ENCODE assay signal across 1 cellular context in the genomic region with DNA sequence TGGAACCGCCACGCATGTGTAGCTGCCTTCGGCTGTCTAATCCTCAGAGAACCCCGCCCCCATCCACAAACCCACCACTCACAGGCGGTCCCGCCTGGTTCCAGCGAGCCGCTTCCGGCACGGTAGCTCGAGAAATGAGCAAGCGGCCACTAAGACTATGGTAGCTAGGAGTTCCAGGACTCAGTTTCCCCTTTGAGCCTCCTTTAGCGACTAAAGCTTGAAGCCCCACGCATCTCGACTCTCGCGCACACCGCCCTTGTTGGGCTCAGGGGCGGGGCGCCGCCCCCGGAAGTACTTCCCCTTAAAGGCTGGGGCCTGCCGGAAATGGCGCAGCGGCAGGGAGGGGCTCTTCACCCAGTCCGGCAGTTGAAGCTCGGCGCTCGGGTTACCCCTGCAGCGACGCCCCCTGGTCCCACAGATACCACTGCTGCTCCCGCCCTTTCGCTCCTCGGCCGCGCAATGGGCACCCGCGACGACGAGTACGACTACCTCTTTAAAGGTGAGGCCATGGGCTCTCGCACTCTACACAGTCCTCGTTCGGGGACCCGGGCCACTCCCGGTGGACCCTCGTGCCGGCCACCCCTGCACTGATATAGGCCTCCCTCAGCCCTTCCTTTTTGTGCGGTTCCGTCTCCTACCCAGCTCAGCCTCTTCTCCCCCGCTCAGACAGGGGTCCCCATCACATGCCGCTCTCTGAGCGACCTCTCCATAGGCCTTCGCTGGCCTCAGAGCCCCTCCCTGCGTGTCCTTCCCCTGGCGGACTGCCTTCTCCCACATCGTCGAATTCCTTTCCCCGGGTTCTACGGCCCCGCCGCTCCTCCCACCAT.
A peak's percentile ranks its signal among the peaks of the same experiment; 100 is the strongest.
TF ChIP-seq lines count a peak whose summit lies in the region.

A gene (plus strand): TSS at position 365 of the 827 bp plus-strand sequence. CDS start 95 bp downstream, at position 460.

TF ChIP-seq in HEK293, 187 proteins besides CTCF, POLR2A, EP300 and RAD21 (continued from another document and continues in another):
- TF ChIP-seq, protein P1, sequence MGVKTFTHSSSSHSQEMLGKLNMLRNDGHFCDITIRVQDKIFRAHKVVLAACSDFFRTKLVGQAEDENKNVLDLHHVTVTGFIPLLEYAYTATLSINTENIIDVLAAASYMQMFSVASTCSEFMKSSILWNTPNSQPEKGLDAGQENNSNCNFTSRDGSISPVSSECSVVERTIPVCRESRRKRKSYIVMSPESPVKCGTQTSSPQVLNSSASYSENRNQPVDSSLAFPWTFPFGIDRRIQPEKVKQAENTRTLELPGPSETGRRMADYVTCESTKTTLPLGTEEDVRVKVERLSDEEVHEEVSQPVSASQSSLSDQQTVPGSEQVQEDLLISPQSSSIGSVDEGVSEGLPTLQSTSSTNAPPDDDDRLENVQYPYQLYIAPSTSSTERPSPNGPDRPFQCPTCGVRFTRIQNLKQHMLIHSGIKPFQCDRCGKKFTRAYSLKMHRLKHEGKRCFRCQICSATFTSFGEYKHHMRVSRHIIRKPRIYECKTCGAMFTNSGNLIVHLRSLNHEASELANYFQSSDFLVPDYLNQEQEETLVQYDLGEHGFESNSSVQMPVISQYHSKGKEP (tag by site-specific recombination; IDR thresholded peaks at IDR 0.05) = 0 out of 2 replicates have a peak, but pooled peaks have one; percentile 39
- TF ChIP-seq SP3 (tag by site-specific recombination; IDR thresholded peaks at IDR 0.05) = peak; percentile 99
- TF ChIP-seq ZEB2 (tag by site-specific recombination; IDR thresholded peaks at IDR 0.05) = peak; percentile 66
- TF ChIP-seq, protein P2, sequence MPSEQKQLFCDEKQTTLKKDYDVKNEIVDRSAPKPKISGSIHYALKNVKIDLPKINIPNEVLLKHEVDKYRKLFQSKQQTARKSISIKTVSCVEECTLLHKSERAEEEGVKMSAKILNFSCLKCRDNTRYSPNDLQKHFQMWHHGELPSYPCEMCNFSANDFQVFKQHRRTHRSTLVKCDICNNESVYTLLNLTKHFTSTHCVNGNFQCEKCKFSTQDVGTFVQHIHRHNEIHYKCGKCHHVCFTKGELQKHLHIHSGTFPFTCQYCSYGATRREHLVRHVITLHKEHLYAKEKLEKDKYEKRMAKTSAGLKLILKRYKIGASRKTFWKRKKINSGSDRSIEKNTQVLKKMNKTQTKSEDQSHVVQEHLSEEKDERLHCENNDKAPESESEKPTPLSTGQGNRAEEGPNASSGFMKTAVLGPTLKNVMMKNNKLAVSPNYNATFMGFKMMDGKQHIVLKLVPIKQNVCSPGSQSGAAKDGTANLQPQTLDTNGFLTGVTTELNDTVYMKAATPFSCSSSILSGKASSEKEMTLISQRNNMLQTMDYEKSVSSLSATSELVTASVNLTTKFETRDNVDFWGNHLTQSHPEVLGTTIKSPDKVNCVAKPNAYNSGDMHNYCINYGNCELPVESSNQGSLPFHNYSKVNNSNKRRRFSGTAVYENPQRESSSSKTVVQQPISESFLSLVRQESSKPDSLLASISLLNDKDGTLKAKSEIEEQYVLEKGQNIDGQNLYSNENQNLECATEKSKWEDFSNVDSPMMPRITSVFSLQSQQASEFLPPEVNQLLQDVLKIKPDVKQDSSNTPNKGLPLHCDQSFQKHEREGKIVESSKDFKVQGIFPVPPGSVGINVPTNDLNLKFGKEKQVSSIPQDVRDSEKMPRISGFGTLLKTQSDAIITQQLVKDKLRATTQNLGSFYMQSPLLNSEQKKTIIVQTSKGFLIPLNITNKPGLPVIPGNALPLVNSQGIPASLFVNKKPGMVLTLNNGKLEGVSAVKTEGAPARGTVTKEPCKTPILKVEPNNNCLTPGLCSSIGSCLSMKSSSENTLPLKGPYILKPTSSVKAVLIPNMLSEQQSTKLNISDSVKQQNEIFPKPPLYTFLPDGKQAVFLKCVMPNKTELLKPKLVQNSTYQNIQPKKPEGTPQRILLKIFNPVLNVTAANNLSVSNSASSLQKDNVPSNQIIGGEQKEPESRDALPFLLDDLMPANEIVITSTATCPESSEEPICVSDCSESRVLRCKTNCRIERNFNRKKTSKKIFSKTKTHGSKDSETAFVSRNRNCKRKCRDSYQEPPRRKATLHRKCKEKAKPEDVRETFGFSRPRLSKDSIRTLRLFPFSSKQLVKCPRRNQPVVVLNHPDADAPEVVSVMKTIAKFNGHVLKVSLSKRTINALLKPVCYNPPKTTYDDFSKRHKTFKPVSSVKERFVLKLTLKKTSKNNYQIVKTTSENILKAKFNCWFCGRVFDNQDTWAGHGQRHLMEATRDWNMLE (tag by site-specific recombination; conservative IDR thresholded peaks at IDR 0.05; ENCODE audit: low read depth) = peak; percentile 97
- peak; percentile 99 for TF ChIP-seq KLF7 (tag by site-specific recombination; IDR thresholded peaks at IDR 0.05; ENCODE audit: borderline replicate concordance)
- TF ChIP-seq ZIC2 (tag by site-specific recombination; IDR thresholded peaks at IDR 0.05) = peak; percentile 90
- peak; percentile 87 for TF ChIP-seq ZNF629 (tag by site-specific recombination; IDR thresholded peaks at IDR 0.05)
- TF ChIP-seq, protein P3, sequence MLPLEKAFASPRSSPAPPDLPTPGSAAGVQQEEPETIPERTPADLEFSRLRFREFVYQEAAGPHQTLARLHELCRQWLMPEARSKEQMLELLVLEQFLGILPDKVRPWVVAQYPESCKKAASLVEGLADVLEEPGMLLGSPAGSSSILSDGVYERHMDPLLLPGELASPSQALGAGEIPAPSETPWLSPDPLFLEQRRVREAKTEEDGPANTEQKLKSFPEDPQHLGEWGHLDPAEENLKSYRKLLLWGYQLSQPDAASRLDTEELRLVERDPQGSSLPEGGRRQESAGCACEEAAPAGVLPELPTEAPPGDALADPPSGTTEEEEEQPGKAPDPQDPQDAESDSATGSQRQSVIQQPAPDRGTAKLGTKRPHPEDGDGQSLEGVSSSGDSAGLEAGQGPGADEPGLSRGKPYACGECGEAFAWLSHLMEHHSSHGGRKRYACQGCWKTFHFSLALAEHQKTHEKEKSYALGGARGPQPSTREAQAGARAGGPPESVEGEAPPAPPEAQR (tag by site-specific recombination; IDR thresholded peaks at IDR 0.05) = peak; percentile 90; the same call in 1 of the 2 replicates
- TF ChIP-seq ZNF837 (tag by site-specific recombination; IDR thresholded peaks at IDR 0.05) = no peak
- TF ChIP-seq BCL11B (tag by site-specific recombination; IDR thresholded peaks at IDR 0.05; ENCODE audit: low read depth) = peak; percentile 55; the same call in 1 of the 2 replicates
- no peak for TF ChIP-seq ZNF658 (tag by site-specific recombination; IDR thresholded peaks at IDR 0.05)
- TF ChIP-seq ZNF239 (tag by site-specific recombination; IDR thresholded peaks at IDR 0.05) = 0 out of 2 replicates have a peak, but pooled peaks have one; percentile 52
- TF ChIP-seq ZNF623 (tag by site-specific recombination; IDR thresholded peaks at IDR 0.05) = peak; percentile 19; the same call in 1 of the 2 replicates
- TF ChIP-seq, protein P4, sequence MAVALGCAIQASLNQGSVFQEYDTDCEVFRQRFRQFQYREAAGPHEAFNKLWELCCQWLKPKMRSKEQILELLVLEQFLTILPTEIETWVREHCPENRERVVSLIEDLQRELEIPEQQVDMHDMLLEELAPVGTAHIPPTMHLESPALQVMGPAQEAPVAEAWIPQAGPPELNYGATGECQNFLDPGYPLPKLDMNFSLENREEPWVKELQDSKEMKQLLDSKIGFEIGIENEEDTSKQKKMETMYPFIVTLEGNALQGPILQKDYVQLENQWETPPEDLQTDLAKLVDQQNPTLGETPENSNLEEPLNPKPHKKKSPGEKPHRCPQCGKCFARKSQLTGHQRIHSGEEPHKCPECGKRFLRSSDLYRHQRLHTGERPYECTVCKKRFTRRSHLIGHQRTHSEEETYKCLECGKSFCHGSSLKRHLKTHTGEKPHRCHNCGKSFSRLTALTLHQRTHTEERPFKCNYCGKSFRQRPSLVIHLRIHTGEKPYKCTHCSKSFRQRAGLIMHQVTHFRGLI (tag by site-specific recombination; IDR thresholded peaks at IDR 0.05) = peak; percentile 98
- TF ChIP-seq, protein P5, sequence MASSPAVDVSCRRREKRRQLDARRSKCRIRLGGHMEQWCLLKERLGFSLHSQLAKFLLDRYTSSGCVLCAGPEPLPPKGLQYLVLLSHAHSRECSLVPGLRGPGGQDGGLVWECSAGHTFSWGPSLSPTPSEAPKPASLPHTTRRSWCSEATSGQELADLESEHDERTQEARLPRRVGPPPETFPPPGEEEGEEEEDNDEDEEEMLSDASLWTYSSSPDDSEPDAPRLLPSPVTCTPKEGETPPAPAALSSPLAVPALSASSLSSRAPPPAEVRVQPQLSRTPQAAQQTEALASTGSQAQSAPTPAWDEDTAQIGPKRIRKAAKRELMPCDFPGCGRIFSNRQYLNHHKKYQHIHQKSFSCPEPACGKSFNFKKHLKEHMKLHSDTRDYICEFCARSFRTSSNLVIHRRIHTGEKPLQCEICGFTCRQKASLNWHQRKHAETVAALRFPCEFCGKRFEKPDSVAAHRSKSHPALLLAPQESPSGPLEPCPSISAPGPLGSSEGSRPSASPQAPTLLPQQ (tag by site-specific recombination; IDR thresholded peaks at IDR 0.05) = peak; percentile 96
- TF ChIP-seq, protein P6, sequence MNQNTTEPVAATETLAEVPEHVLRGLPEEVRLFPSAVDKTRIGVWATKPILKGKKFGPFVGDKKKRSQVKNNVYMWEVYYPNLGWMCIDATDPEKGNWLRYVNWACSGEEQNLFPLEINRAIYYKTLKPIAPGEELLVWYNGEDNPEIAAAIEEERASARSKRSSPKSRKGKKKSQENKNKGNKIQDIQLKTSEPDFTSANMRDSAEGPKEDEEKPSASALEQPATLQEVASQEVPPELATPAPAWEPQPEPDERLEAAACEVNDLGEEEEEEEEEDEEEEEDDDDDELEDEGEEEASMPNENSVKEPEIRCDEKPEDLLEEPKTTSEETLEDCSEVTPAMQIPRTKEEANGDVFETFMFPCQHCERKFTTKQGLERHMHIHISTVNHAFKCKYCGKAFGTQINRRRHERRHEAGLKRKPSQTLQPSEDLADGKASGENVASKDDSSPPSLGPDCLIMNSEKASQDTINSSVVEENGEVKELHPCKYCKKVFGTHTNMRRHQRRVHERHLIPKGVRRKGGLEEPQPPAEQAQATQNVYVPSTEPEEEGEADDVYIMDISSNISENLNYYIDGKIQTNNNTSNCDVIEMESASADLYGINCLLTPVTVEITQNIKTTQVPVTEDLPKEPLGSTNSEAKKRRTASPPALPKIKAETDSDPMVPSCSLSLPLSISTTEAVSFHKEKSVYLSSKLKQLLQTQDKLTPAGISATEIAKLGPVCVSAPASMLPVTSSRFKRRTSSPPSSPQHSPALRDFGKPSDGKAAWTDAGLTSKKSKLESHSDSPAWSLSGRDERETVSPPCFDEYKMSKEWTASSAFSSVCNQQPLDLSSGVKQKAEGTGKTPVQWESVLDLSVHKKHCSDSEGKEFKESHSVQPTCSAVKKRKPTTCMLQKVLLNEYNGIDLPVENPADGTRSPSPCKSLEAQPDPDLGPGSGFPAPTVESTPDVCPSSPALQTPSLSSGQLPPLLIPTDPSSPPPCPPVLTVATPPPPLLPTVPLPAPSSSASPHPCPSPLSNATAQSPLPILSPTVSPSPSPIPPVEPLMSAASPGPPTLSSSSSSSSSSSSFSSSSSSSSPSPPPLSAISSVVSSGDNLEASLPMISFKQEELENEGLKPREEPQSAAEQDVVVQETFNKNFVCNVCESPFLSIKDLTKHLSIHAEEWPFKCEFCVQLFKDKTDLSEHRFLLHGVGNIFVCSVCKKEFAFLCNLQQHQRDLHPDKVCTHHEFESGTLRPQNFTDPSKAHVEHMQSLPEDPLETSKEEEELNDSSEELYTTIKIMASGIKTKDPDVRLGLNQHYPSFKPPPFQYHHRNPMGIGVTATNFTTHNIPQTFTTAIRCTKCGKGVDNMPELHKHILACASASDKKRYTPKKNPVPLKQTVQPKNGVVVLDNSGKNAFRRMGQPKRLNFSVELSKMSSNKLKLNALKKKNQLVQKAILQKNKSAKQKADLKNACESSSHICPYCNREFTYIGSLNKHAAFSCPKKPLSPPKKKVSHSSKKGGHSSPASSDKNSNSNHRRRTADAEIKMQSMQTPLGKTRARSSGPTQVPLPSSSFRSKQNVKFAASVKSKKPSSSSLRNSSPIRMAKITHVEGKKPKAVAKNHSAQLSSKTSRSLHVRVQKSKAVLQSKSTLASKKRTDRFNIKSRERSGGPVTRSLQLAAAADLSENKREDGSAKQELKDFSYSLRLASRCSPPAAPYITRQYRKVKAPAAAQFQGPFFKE (tag by site-specific recombination; IDR thresholded peaks at IDR 0.05; ENCODE audit: borderline replicate concordance) = 0 out of 2 replicates have a peak, but pooled peaks have one; percentile 85
- TF ChIP-seq, protein P7, sequence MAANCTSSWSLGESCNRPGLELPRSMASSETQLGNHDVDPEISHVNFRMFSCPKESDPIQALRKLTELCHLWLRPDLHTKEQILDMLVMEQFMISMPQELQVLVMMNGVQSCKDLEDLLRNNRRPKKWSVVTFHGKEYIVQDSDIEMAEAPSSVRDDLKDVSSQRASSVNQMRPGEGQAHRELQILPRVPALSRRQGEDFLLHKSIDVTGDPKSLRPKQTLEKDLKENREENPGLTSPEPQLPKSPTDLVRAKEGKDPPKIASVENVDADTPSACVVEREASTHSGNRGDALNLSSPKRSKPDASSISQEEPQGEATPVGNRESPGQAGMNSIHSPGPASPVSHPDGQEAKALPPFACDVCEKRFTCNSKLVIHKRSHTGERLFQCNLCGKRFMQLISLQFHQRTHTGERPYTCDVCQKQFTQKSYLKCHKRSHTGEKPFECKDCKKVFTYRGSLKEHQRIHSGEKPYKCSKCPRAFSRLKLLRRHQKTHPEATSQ (tag by site-specific recombination; IDR thresholded peaks at IDR 0.05) = peak; percentile 89
- TF ChIP-seq ZNF600 (tag by site-specific recombination; IDR thresholded peaks at IDR 0.05) = peak; percentile 66
- TF ChIP-seq ZNF677 (tag by site-specific recombination; IDR thresholded peaks at IDR 0.05) = no peak
- TF ChIP-seq, protein P8, sequence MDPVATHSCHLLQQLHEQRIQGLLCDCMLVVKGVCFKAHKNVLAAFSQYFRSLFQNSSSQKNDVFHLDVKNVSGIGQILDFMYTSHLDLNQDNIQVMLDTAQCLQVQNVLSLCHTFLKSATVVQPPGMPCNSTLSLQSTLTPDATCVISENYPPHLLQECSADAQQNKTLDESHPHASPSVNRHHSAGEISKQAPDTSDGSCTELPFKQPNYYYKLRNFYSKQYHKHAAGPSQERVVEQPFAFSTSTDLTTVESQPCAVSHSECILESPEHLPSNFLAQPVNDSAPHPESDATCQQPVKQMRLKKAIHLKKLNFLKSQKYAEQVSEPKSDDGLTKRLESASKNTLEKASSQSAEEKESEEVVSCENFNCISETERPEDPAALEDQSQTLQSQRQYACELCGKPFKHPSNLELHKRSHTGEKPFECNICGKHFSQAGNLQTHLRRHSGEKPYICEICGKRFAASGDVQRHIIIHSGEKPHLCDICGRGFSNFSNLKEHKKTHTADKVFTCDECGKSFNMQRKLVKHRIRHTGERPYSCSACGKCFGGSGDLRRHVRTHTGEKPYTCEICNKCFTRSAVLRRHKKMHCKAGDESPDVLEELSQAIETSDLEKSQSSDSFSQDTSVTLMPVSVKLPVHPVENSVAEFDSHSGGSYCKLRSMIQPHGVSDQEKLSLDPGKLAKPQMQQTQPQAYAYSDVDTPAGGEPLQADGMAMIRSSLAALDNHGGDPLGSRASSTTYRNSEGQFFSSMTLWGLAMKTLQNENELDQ (tag by site-specific recombination; IDR thresholded peaks at IDR 0.05; ENCODE audit: low read depth) = no peak
- peak; percentile 61; the same call in 1 of the 2 replicates for TF ChIP-seq BCL11A (tag by site-specific recombination; IDR thresholded peaks at IDR 0.05; ENCODE audit: low read depth)
- TF ChIP-seq KLF1 (tag by site-specific recombination; IDR thresholded peaks at IDR 0.05) = peak; percentile 97
